8 cellular contexts compared by ENCODE assay signal in genomic region chr12:57078519-57079404, GRCh38. TPM values are rescaled to one million over a fixed set of nuclear protein-coding genes. Genes with fewer than 3 reads are reported as not detected.
A peak's percentile ranks its signal among the peaks of the same experiment; 100 is the strongest.
DNase-seq lines count a peak whose midpoint lies in the region; TF ChIP-seq lines count a peak whose summit lies in the region.

TSS of gene NEMP1 (minus strand) at chr12:57078791. CDS start at chr12:57078745, 46 bp downstream.

- H3K4me1 ChIP-seq in neuronal stem cell (ENCODE audit: control insufficient read depth in 2 of 2, insufficient read depth in 1 of 2, low read depth in 1 of 2, low read length in 2 of 2): peaks cover 0 to 4% of the 10 kb centered on the region in 2 donors

- H3K27ac ChIP-seq in neuronal stem cell (replicated peaks; ENCODE audit: low read length) (peak within 1 kb of the TSS; percentile 48), substantia nigra (ENCODE audit: low read depth, low read length, poor library complexity, severe bottlenecking) (peak within 1 kb of the TSS; percentile 54)

- DNase-seq in GF-D8 (lab: John Stamatoyannopoulos, UW): peak; percentile 100
- DNase-seq in HEK293T (ENCODE audit: extremely low spot score): peak; percentile 96
- peak; percentile 100 for DNase-seq in MV-4-11 (lab: John Stamatoyannopoulos, UW)
- peak; percentile 100 for DNase-seq in SK-MEL-5 (ENCODE audit: low read depth, low spot score)
- DNase-seq in activated naive CD4-positive, alpha-beta T cell treated with Interleukin-2 at 50 U/mL for 16 hours: peak; percentile 96
- DNase-seq in foreskin melanocyte: peak; percentile 100
- DNase-seq in neuronal stem cell (ENCODE audit: low spot score): peak; percentile 100
- peak; percentile 30 to 100 (median 97) for DNase-seq in substantia nigra (lab: John Stamatoyannopoulos, UW)

- H2BK15ac ChIP-seq in neuronal stem cell (ENCODE audit: low read length): peak within 1 kb of the TSS; percentile 62

- H4K91ac ChIP-seq in neuronal stem cell (ENCODE audit: low read depth, low read length, poor library complexity): no peak within 1 kb of the TSS

- H2AK5ac ChIP-seq in neuronal stem cell (ENCODE audit: low read depth, low read length): peak within 1 kb of the TSS; percentile 91

- H3K79me1 ChIP-seq in neuronal stem cell (ENCODE audit: low read depth, low read length): peaks cover 5% of the 10 kb centered on the region

- H3K9ac ChIP-seq in neuronal stem cell (ENCODE audit: low read depth, low read length, poor library complexity): peak within 1 kb of the TSS; percentile 94

- CTCF ChIA-PET in HEK293T (lab: Yijun Ruan, JAX): interaction anchor here (0.6 to 3.4 kb wide), 8 partner anchors 9 to 209 kb away, joined by 3 to 21 read pairs (median 6); partner anchors contain the start of genes STAT6 and ZBTB39

- H3K27me3 ChIP-seq in neuronal stem cell (ENCODE audit: control insufficient read depth in 3 of 3, insufficient read depth in 3 of 3, low read depth in 1 of 3, low read length in 3 of 3): no peaks in the 10 kb centered on the region

- no peak within 1 kb of the TSS for H2BK5ac ChIP-seq in neuronal stem cell (ENCODE audit: low read length)

- no peak within 1 kb of the TSS for H2BK120ac ChIP-seq in neuronal stem cell (ENCODE audit: low read depth, low read length)

- WGBS in neuronal stem cell (ENCODE audit: extremely low coverage in 2 of 2, insufficient read length in 2 of 2, insufficient replicate concordance in 1 of 2), 2 donors: no CpG with 5 or more reads among the region's 39 CpGs

- H3K4me3 ChIP-seq in neuronal stem cell (ENCODE audit: low read length in 2 of 2): peak within 1 kb of the TSS; percentile 95 to 96

- H3K4ac ChIP-seq in neuronal stem cell (ENCODE audit: low read length): no peak within 1 kb of the TSS

- H3K9me3 ChIP-seq in neuronal stem cell (replicated peaks in 1 of 2; ENCODE audit: control insufficient read depth in 2 of 2, insufficient read depth in 1 of 2, low read depth in 1 of 2, low read length in 2 of 2): no peaks in the 10 kb centered on the region

- peak within 1 kb of the TSS; percentile 41 for H3K14ac ChIP-seq in neuronal stem cell (ENCODE audit: low read length)

- H4K8ac ChIP-seq in neuronal stem cell (ENCODE audit: low read depth, low read length): no peak within 1 kb of the TSS

- H3K4me2 ChIP-seq in neuronal stem cell (ENCODE audit: insufficient read depth, low read length, poor library complexity, severe bottlenecking): peak within 1 kb of the TSS; percentile 92

- POLR2A ChIA-PET in HEK293T (lab: Yijun Ruan, JAX): interaction anchor here (0.6 to 3.2 kb wide), 20 partner anchors 8 to 151 kb away, joined by 3 to 36 read pairs (median 4); partner anchors contain the start of genes LRP1, NAB2, SHMT2 and STAT6

- H2BK12ac ChIP-seq in neuronal stem cell (ENCODE audit: low read length): no peak within 1 kb of the TSS

- peak within 1 kb of the TSS; percentile 95 for H3K18ac ChIP-seq in neuronal stem cell (ENCODE audit: low read length)

- in situ Hi-C loops in SK-MEL-5 (cut with HindIII; ENCODE audit: low pct_unique_long_range_greater_than_20kb, low sequenced_read_pairs): no loop called here

- peaks cover 3 to 22% of the 10 kb centered on the region in 2 donors for H3K36me3 ChIP-seq in neuronal stem cell (replicated peaks in 1 of 2; ENCODE audit: control insufficient read depth in 2 of 2, insufficient read depth in 2 of 2, low read length in 2 of 2)

- H2AFZ ChIP-seq in neuronal stem cell (ENCODE audit: low read length): peak within 1 kb of the TSS; percentile 82

- peak within 1 kb of the TSS; percentile 25 for H3K23ac ChIP-seq in neuronal stem cell (ENCODE audit: low read depth, low read length, poor library complexity)

TF ChIP-seq in HEK293T, 16 proteins besides CTCF, POLR2A, EP300 and RAD21:
- peak; percentile 98 for TF ChIP-seq L3MBTL2 (conservative IDR thresholded peaks at IDR 0.05)
- no peak for TF ChIP-seq FOXA1 (IDR thresholded peaks at IDR 0.05)
- TF ChIP-seq SUZ12 (IDR thresholded peaks at IDR 0.05): no peak
- peak; percentile 76; the same call in 1 of the 2 replicates for TF ChIP-seq FOXK2 (IDR thresholded peaks at IDR 0.05)
- TF ChIP-seq PKNOX1 (IDR thresholded peaks at IDR 0.05): peak; percentile 99
- TF ChIP-seq BHLHE40 (IDR thresholded peaks at IDR 0.05; ENCODE audit: borderline replicate concordance): peak; percentile 71
- TF ChIP-seq FOXM1 (IDR thresholded peaks at IDR 0.05; ENCODE audit: borderline replicate concordance): no peak
- no peak for TF ChIP-seq HDGF (IDR thresholded peaks at IDR 0.05; ENCODE audit: borderline replicate concordance)

RNA-seq across cellular contexts. Expression of gene NEMP1, which starts in this region (rescaled TPM):
- total RNA-seq in SK-MEL-5 (2014; rRNA removed; shearing (Covaris generic)): 30.5 and 30.9 TPM in 2 replicates
- polyA plus RNA-seq in SK-MEL-5 (2015; cell fraction: cytosol; rRNA removed): 23.9 and 29.8 TPM in 2 replicates
- 47.4 and 57.7 TPM in 2 replicates for polyA plus RNA-seq in SK-MEL-5 (2015; cell fraction: nucleus; rRNA removed)
- polyA plus RNA-seq in neuronal stem cell (2013, experiment 1 of 2): 31.6 TPM
- polyA plus RNA-seq in neuronal stem cell (2013, experiment 2 of 2): 33.0 TPM

Comparison
In these comparisons a context has a peak if more than half of its experiments do, and no peak if none do; other contexts are left out.
1. Peak in every context shown above with its lines: DNase-seq, H3K4me3 ChIP-seq and H3K27ac ChIP-seq.